In genomic region chr6:104630955-104631354, GRCh38 we compare ENCODE assay signal across 25 cellular contexts.
"Had no signal": no experiment of that assay in that cellular context is flagged by ENCODE, and none has a peak within 500 bp of the region (broad histone marks: within the 10 kb centered on the region; RNA-seq: fewer than 3 reads in every experiment).

No MANE protein-coding gene starts in this region.

- H3K36me3 ChIP-seq: left lung, sigmoid colon, vagina had no signal

- H2AFZ ChIP-seq: parathyroid adenoma had no signal

- H3K4me3 ChIP-seq: coronary artery, left lung, psoas muscle, sigmoid colon, vagina had no signal

- H3K79me2 ChIP-seq: parathyroid adenoma had no signal

- H3K9me3 ChIP-seq: psoas muscle, sigmoid colon, vagina had no signal

- H3K27ac ChIP-seq: left lung, parathyroid adenoma, psoas muscle, vagina had no signal

- H3K27me3 ChIP-seq: left lung, sigmoid colon, vagina had no signal

- DNase-seq: activated CD4-positive, alpha-beta T cell treated with anti-CD3 and anti-CD28 coated beads for 36 hours; activated CD4-positive, CD25-positive, alpha-beta regulatory T cell; activated CD8-positive, alpha-beta memory T cell treated with anti-CD3 and anti-CD28 coated beads, Interleukin-2, amount 10 ng/mL, durations not matched to agents 7 days and 5 days; activated CD8-positive, alpha-beta T cell treated with anti-CD3 and anti-CD28 coated beads, Interleukin-2, amount 10 ng/mL, durations not matched to agents 7 days and 5 days; activated naive CD4-positive, alpha-beta T cell treated with Interleukin-2 at 50 U/mL for 16 hours; activated T-cell treated with anti-CD3 and anti-CD28 coated beads for 4 hours; activated T-cell treated with anti-CD3 and anti-CD28 coated beads, Interleukin-2, amount 50 U/mL, for 72 hours; anterior cingulate cortex; cerebellar nuclear complex; foreskin fibroblast; left lung; naive B cell; nucleus accumbens; psoas muscle; sigmoid colon; small intestine; stimulated activated CD4-positive, alpha-beta T cell treated with anti-CD3 and anti-CD28 coated beads, Interleukin-4, amount 100 ng/mL, for 24 hours; stimulated activated naive CD8-positive, alpha-beta T cell treated with anti-CD3 and anti-CD28 coated beads, Interleukin-15, amount 100 ng/mL, for 72 hours; substantia nigra; T-helper 1 cell had no signal

- FAIRE-seq: endothelial cell of umbilical vein, islet of Langerhans, small intestine had no signal

- H3K4me1 ChIP-seq: left lung, parathyroid adenoma, psoas muscle, sigmoid colon, vagina had no signal
